Comparison of ENCODE assay signal across 19 cellular contexts in the genomic region with DNA sequence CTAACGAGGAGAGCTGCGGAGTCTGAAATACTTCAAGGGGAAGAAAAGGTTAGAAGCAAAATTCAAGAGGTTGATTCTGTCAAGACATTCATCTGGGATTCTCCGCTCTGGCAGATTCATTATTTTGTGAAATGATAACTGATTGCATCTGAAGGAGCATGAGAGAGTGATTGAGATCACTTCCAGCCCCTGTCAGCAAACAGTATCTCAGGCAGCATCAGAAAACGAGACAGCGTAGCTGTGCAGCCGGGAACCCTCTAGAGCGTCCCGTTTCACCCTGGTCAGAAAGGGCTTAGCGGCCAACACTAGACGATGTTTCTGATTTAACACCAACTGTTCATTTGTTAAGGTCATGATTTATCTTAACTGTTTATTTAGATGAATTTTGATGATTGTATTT.
"Had no signal": no experiment of that assay in that cellular context is flagged by ENCODE, and none has a peak within 500 bp of the region (broad histone marks: within the 10 kb centered on the region; RNA-seq: fewer than 3 reads in every experiment).

No MANE protein-coding gene starts in this region.

- H3K9me3 Mint-ChIP-seq: effector memory CD8-positive, alpha-beta T cell; naive thymus-derived CD8-positive, alpha-beta T cell; neural crest cell; type B pancreatic cell had no signal

- H3K4me1 ChIP-seq: heart left ventricle, left lung, lower lobe of right lung, right atrium auricular region, suprapubic skin, thyroid gland had no signal

- H3K4me3 ChIP-seq: heart left ventricle, left lung, lower lobe of right lung, mucosa of descending colon, right atrium auricular region, suprapubic skin, thyroid gland had no signal

- H3K36me3 ChIP-seq: esophagus squamous epithelium, heart left ventricle, left lung, lower lobe of right lung, right atrium auricular region, suprapubic skin, thyroid gland had no signal

- H3K9me3 ChIP-seq: esophagus squamous epithelium, heart left ventricle, left lung, lower lobe of right lung, mucosa of descending colon, right atrium auricular region, suprapubic skin, thyroid gland had no signal

- H3K27ac ChIP-seq: epithelial cell of prostate, esophagus squamous epithelium, left lung, lower lobe of right lung, right atrium auricular region, suprapubic skin, thyroid gland had no signal

- H3K27ac Mint-ChIP-seq: effector memory CD8-positive, alpha-beta T cell; naive thymus-derived CD8-positive, alpha-beta T cell; type B pancreatic cell had no signal

- H3K36me3 Mint-ChIP-seq: naive thymus-derived CD8-positive, alpha-beta T cell; type B pancreatic cell had no signal

- H3K4me3 Mint-ChIP-seq: effector memory CD8-positive, alpha-beta T cell; naive thymus-derived CD8-positive, alpha-beta T cell; neural crest cell; type B pancreatic cell had no signal

- DNase-seq: effector memory CD8-positive, alpha-beta T cell; esophagus squamous epithelium; foreskin fibroblast; heart left ventricle; islet precursor cell; left lung; lower lobe of right lung; mucosa of descending colon; naive thymus-derived CD8-positive, alpha-beta T cell; posterior cingulate gyrus; small intestine; stimulated activated CD4-positive, alpha-beta T cell treated with anti-CD3 and anti-CD28 coated beads, Interleukin-12 subunit alpha, Interleukin-12 subunit beta, amount 100 ng/mL, for 4 hours; stimulated activated naive CD4-positive, alpha-beta T cell; thyroid gland had no signal

- H3K4me1 Mint-ChIP-seq: neural crest cell had no signal

- ATAC-seq: effector memory CD8-positive, alpha-beta T cell; heart left ventricle; left lung; lower lobe of right lung; mucosa of descending colon; naive thymus-derived CD8-positive, alpha-beta T cell had no signal

- H3K27me3 ChIP-seq: right atrium auricular region, thyroid gland had no signal
